In genomic region chr17:19264681-19265080, GRCh38 we compare ENCODE assay signal across 16 cellular contexts. TPM values are rescaled to one million over a fixed set of nuclear protein-coding genes. Genes with fewer than 3 reads are reported as not detected.
A peak's percentile ranks its signal among the peaks of the same experiment; 100 is the strongest.
DNase-seq lines count a peak whose midpoint lies in the region; ATAC-seq, FAIRE-seq and TF ChIP-seq lines count a peak whose summit lies in the region.
"Had no signal": no experiment of that assay in that cellular context is flagged by ENCODE, and none has a peak within 500 bp of the region (broad histone marks: within the 10 kb centered on the region; RNA-seq: fewer than 3 reads in every experiment).

No MANE protein-coding gene starts in this region.

- TF ChIP-seq CTCF in HEK293 (tag by site-specific recombination; IDR thresholded peaks at IDR 0.05) (no peak), astrocyte (IDR thresholded peaks at IDR 0.05; ENCODE audit: insufficient read depth, low read depth, low read length) (no peak), left lung (IDR thresholded peaks at IDR 0.05) (no peak), smooth muscle cell (IDR thresholded peaks at IDR 0.05; ENCODE audit: borderline replicate concordance, insufficient read depth, poor library complexity, severe bottlenecking) (no peak)

- no peak for DNase-seq in astrocyte (ENCODE audit: low read depth)
- DNase-seq in left lung = no peak
- no peak for DNase-seq in smooth muscle cell (lab: John Stamatoyannopoulos, UW; ENCODE audit: unreplicated experiment)
- DNase-seq in DMS 273 (lab: John Stamatoyannopoulos, UW; ENCODE audit: unreplicated experiment) = no peak
- DNase-seq: foreskin fibroblast; HCEC 1CT; kidney; SIG-M5; stimulated activated CD4-positive, alpha-beta T cell treated with anti-CD3 and anti-CD28 coated beads, Interleukin-2, amount 100 ng/mL, for 24 hours had no signal

- H3K27ac ChIP-seq in HEK293 (ENCODE audit: extremely low read depth, low read depth, low read length) = no peak overlapping the region
- H3K27ac ChIP-seq in astrocyte (ENCODE audit: low read depth, low read length) = no peak overlapping the region
- peak overlapping the region; percentile 67 to 75 for H3K27ac ChIP-seq in left lung
- peak overlapping the region; percentile 90 for H3K27ac ChIP-seq in smooth muscle cell (ENCODE audit: low read depth)

- intact Hi-C loops in left lung (cut with DNase I) = no loop called here

- no peak overlapping the region for H3K27ac Mint-ChIP-seq in astrocyte (ENCODE audit: unreplicated experiment)
- H3K27ac Mint-ChIP-seq: activated naive CD8-positive, alpha-beta T cell; B cell; stimulated activated effector memory CD8-positive, alpha-beta T cell treated with anti-CD3 and anti-CD28 coated beads, Interleukin-12 subunit alpha, Interleukin-12 subunit beta, amount 100 ng/mL, for 72 hours had no signal

- CTCF ChIA-PET in HEK293 (lab: Yijun Ruan, JAX) = interaction anchor here (0.7 to 1.3 kb wide), 2 partner anchors 13 to 80 kb away, joined by 3 to 5 read pairs; no protein-coding TSS in a partner anchor

- 93% methylated on average over 6 of the region's 6 CpGs for WGBS in smooth muscle cell (ENCODE audit: low lambda C conversion rate)

- H3K9me3 ChIP-seq in HEK293 (ENCODE audit: control insufficient read depth, insufficient read depth, low read depth, low read length) = no peaks in the 10 kb centered on the region
- H3K9me3 ChIP-seq in astrocyte (ENCODE audit: insufficient read depth, low read depth, low read length) = no peaks in the 10 kb centered on the region
- H3K9me3 ChIP-seq in left lung = no peaks in the 10 kb centered on the region
- H3K9me3 ChIP-seq in smooth muscle cell (replicated peaks; ENCODE audit: low read depth) = no peaks in the 10 kb centered on the region

- peaks cover 87% of the 10 kb centered on the region for H4K20me1 ChIP-seq in astrocyte (ENCODE audit: insufficient read depth, low read length)
- peaks cover 97% of the 10 kb centered on the region for H4K20me1 ChIP-seq in smooth muscle cell (ENCODE audit: low read depth)

- H3K4me1 ChIP-seq in HEK293 (ENCODE audit: control insufficient read depth, insufficient read depth, low read length) = peaks cover 23% of the 10 kb centered on the region
- H3K4me1 ChIP-seq in astrocyte (ENCODE audit: insufficient read depth, low read length) = peaks cover 21% of the 10 kb centered on the region
- H3K4me1 ChIP-seq in left lung = peaks cover 43 to 65% of the 10 kb centered on the region in 2 donors
- H3K4me1 ChIP-seq in smooth muscle cell (ENCODE audit: low read depth) = peaks cover 14% of the 10 kb centered on the region

- no peaks in the 10 kb centered on the region for H3F3A ChIP-seq in smooth muscle cell (ENCODE audit: low read depth)

- peak overlapping the region; percentile 1 for H3K4me2 ChIP-seq in astrocyte (ENCODE audit: low read length)
- H3K4me2 ChIP-seq in smooth muscle cell = no peak overlapping the region

- H3K27me3 ChIP-seq in astrocyte (ENCODE audit: insufficient read depth, low read length) = no peaks in the 10 kb centered on the region
- H3K27me3 ChIP-seq in left lung = peaks cover 0 to 4% of the 10 kb centered on the region in 2 donors
- no peaks in the 10 kb centered on the region for H3K27me3 ChIP-seq in smooth muscle cell (ENCODE audit: low read depth)

- no peak overlapping the region for H3K9ac ChIP-seq in astrocyte (ENCODE audit: low read length)
- H3K9ac ChIP-seq in smooth muscle cell (ENCODE audit: low read depth) = peak overlapping the region; percentile 59

- no peaks in the 10 kb centered on the region for H3K27me3 Mint-ChIP-seq in astrocyte (ENCODE audit: low read depth, unreplicated experiment)

- H3K9me3 Mint-ChIP-seq in astrocyte (ENCODE audit: unreplicated experiment) = peaks cover 3% of the 10 kb centered on the region
- H3K9me3 Mint-ChIP-seq: stimulated activated effector memory CD8-positive, alpha-beta T cell treated with anti-CD3 and anti-CD28 coated beads, Interleukin-12 subunit alpha, Interleukin-12 subunit beta, amount 100 ng/mL, for 72 hours had no signal

- H3K79me2 ChIP-seq in astrocyte (ENCODE audit: insufficient read depth, low read length) (peaks cover 85% of the 10 kb centered on the region), smooth muscle cell (ENCODE audit: low read depth) (peaks cover 89% of the 10 kb centered on the region)

- H3K4me3 ChIP-seq in HEK293 (ENCODE audit: low read depth, low read length) (no peak overlapping the region), astrocyte (ENCODE audit: insufficient read depth, low read depth, low read length) (no peak overlapping the region), left lung (no peak overlapping the region), smooth muscle cell (no peak overlapping the region)

- FAIRE-seq in astrocyte (lab: Jason Lieb, UNC) = no peak
- FAIRE-seq: kidney had no signal

- H2AFZ ChIP-seq in astrocyte (ENCODE audit: low read depth, low read length) = no peak overlapping the region
- H2AFZ ChIP-seq in smooth muscle cell (ENCODE audit: low read depth) = no peak overlapping the region

- peaks cover 0 to 5% of the 10 kb centered on the region in 2 experiments; a peak in 2 of 3 replicates for H3K36me3 ChIP-seq in HEK293 (ENCODE audit: control insufficient read depth in 2 of 2, insufficient read depth in 1 of 2, low read length in 2 of 2)
- H3K36me3 ChIP-seq in astrocyte (ENCODE audit: insufficient read depth, low read length) = no peaks in the 10 kb centered on the region
- no peaks in the 10 kb centered on the region for H3K36me3 ChIP-seq in left lung
- H3K36me3 ChIP-seq in smooth muscle cell (ENCODE audit: low read depth) = no peaks in the 10 kb centered on the region

- peaks cover 14% of the 10 kb centered on the region for H3K36me3 Mint-ChIP-seq in astrocyte (ENCODE audit: low read depth, unreplicated experiment)

- peaks cover 42% of the 10 kb centered on the region for H3K4me1 Mint-ChIP-seq in astrocyte (ENCODE audit: low read depth, unreplicated experiment)

- no peak for ATAC-seq in left lung
- no peak for ATAC-seq in GM21447 (IDR thresholded peaks at IDR 0.05; ENCODE audit: unreplicated experiment)
- no peak for ATAC-seq in HG03139 (IDR thresholded peaks at IDR 0.05; ENCODE audit: unreplicated experiment)
- no peak for ATAC-seq in HG02759 (IDR thresholded peaks at IDR 0.05; ENCODE audit: unreplicated experiment)
- ATAC-seq: stimulated activated effector memory CD8-positive, alpha-beta T cell treated with anti-CD3 and anti-CD28 coated beads, Interleukin-12 subunit alpha, Interleukin-12 subunit beta, amount 100 ng/mL, for 72 hours had no signal

- H3K4me3 Mint-ChIP-seq in astrocyte (ENCODE audit: unreplicated experiment) = peak overlapping the region; percentile 58
- H3K4me3 Mint-ChIP-seq: activated naive CD8-positive, alpha-beta T cell; B cell; stimulated activated effector memory CD8-positive, alpha-beta T cell treated with anti-CD3 and anti-CD28 coated beads, Interleukin-12 subunit alpha, Interleukin-12 subunit beta, amount 100 ng/mL, for 72 hours had no signal

- POLR2A ChIA-PET in HEK293 (lab: Yijun Ruan, JAX) = no interaction called here

TF ChIP-seq in HEK293, 187 proteins besides CTCF, POLR2A, EP300 and RAD21:
- TF ChIP-seq ZIC2 (tag by site-specific recombination; IDR thresholded peaks at IDR 0.05) = peak; percentile 90
- TF ChIP-seq ZNF555 (tag by site-specific recombination; conservative IDR thresholded peaks at IDR 0.05) = no peak
- no peak for TF ChIP-seq PRDM2 (tag by site-specific recombination; IDR thresholded peaks at IDR 0.05; ENCODE audit: borderline replicate concordance)

RNA-seq across cellular contexts. Expression of gene EPN2, which starts 27.5 kb away (rescaled TPM):
- total RNA-seq in astrocyte (40.5 and 48.7 TPM in 2 replicates), left lung (10 to 100 TPM; 43.3 to 49.1 TPM), smooth muscle cell (27.6 and 35.4 TPM in 2 replicates)
- polyA plus RNA-seq in smooth muscle cell = 46.7 and 61.2 TPM in 2 replicates

Comparison
In these comparisons a context has a peak if more than half of its experiments do, and no peak if none do; other contexts are left out.
1. H3K27ac ChIP-seq: peak in left lung (2 of 2) and smooth muscle cell (single experiment); none in HEK293 (single experiment) and astrocyte (single experiment).